Comparison of ENCODE assay signal across 1 cellular context in the genomic region with DNA sequence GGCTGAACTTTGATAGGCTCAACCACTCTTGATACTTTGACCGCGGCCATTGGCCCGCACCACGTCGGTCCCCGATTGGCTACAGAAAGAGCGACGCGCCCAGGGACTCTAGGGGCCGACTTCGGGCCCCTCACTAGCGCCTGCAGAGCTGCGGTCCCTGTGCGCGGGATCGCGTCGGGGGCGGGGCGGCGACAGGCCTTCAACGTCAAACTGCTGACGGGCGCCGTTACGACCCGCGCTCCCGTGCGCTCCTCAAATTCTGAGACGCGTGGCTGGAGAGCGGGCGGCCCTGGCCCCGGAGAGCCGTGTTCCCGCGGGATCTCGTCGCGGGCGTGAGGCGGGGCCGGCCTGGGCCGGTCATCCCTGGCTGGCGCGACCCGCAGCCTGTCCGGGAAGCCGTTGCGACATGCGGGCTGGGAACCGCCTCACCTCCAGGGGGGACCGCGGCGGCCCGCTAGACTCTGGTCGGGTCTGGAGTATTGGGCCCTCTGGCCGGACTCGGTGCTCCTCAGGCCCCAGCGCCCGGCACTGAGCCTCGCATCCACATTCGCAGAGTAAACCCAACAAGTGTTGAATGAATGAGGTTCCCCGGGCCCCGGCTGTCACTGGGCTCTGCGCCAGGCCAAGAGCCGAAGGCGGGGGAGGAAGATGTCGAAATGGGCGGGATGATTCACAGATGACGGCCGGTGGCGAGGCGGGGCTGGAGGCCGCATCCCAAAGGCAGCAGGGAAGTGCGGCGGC.
TF ChIP-seq lines count a peak whose summit lies in the region.

No MANE protein-coding gene starts in this region.

TF ChIP-seq in IMR-90, 13 proteins besides CTCF, POLR2A, EP300 and RAD21:
- no peak; the same call in 1 of the 2 replicates for TF ChIP-seq RFX5 (IDR thresholded peaks at IDR 0.05; ENCODE audit: low read depth, low read length)
- peak; percentile 91 for TF ChIP-seq FOS (IDR thresholded peaks at IDR 0.05; ENCODE audit: low read depth, low read length)
- TF ChIP-seq CHD1 (IDR thresholded peaks at IDR 0.05; ENCODE audit: low read depth, low read length): 0 out of 2 replicates have a peak, but pooled peaks have one; percentile 35
- TF ChIP-seq RCOR1 (IDR thresholded peaks at IDR 0.05; ENCODE audit: insufficient replicate concordance, low read length): peak; percentile 80
- TF ChIP-seq MXI1 (IDR thresholded peaks at IDR 0.05; ENCODE audit: borderline replicate concordance, low read depth, low read length): 0 out of 2 replicates have a peak, but pooled peaks have one; percentile 41
- TF ChIP-seq CEBPB (IDR thresholded peaks at IDR 0.05; ENCODE audit: low read depth, low read length): peak; percentile 96
- TF ChIP-seq, protein P1, sequence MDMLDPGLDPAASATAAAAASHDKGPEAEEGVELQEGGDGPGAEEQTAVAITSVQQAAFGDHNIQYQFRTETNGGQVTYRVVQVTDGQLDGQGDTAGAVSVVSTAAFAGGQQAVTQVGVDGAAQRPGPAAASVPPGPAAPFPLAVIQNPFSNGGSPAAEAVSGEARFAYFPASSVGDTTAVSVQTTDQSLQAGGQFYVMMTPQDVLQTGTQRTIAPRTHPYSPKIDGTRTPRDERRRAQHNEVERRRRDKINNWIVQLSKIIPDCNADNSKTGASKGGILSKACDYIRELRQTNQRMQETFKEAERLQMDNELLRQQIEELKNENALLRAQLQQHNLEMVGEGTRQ (IDR thresholded peaks at IDR 0.05; ENCODE audit: low read depth, low read length): no peak
- peak; percentile 89 for TF ChIP-seq MAZ (IDR thresholded peaks at IDR 0.05; ENCODE audit: borderline replicate concordance, low read depth, low read length)
- no peak for TF ChIP-seq SMC3 (IDR thresholded peaks at IDR 0.05; ENCODE audit: low read depth, low read length)
